ENCODE assay signal across 1 cellular context in genomic region chr12:54127538-54128259, GRCh38.
TF ChIP-seq lines count a peak whose summit lies in the region.

No MANE protein-coding gene starts in this region.

TF ChIP-seq in WTC11, 78 proteins besides CTCF, POLR2A, EP300 and RAD21 (continued from another document):
- TF ChIP-seq, protein P1, sequence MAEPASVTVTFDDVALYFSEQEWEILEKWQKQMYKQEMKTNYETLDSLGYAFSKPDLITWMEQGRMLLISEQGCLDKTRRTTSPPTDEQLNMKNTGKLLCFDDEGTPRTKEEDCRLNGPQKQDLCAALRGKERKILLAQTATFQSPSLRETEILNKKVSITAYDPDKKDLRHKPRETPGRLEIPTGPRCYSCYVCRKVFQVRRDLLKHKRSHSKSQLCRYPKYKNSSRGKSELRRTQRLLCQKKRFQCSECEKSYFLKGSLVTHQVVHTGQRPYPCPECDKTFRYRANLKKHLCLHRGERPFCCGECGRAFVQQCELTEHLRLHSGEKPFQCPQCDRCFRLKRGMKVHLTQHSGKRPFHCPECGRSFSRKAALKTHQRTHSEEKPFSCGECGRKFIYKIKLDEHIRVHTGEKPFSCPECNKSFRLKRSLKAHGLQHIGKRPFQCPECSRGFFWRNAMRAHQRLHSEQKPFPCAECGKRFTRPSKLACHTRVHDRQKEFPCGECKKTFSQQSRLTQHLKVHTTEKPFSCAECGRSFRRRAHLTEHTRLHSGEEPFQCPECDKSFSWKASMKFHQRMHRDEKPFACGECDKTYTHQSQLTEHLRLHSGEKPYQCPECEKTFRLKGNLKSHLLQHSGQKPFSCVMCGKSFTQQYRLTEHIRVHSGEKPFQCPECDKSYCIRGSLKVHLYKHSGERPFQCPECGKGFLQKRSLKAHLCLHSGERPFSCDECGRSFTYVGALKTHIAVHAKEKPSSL (CRISPR knock-in tag; conservative IDR thresholded peaks at IDR 0.05): no peak
- TF ChIP-seq GTF2I (CRISPR knock-in tag; conservative IDR thresholded peaks at IDR 0.05): no peak
